ENCODE assay signal across 16 cellular contexts in the genomic region with DNA sequence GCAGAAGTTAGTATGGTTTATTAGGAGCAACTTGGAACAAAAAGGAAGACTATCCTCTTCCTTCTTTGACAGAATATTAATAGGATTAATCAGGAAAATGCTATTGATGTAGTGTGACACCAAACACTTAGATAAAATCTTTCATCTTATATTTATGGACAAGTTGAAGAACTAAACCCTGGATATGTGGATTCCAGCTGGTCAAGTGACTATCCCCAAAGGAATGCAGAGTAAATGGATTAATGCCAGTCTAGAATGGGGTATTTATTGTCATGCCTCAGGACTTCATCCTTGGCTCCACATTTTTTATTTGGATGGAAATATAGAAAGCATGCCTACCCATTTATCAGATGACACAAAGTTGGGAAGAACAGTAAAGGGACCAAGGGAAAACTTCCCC.
DNase-seq lines count a peak whose midpoint lies in the region; ATAC-seq and TF ChIP-seq lines count a peak whose summit lies in the region.
"Had no signal": no experiment of that assay in that cellular context is flagged by ENCODE, and none has a peak within 500 bp of the region (broad histone marks: within the 10 kb centered on the region; RNA-seq: fewer than 3 reads in every experiment).

No MANE protein-coding gene starts in this region.

- no peaks in the 10 kb centered on the region for H3K27me3 ChIP-seq in ovary
- H3K27me3 ChIP-seq: colonic mucosa had no signal

- no peak for TF ChIP-seq EP300 in ovary (IDR thresholded peaks at IDR 0.05)

- POLR2A ChIA-PET in HEK293T (lab: Yijun Ruan, JAX): no interaction called here

- H3K9me3 ChIP-seq in ovary: no peaks in the 10 kb centered on the region
- H3K9me3 ChIP-seq: colonic mucosa, lower lobe of right lung had no signal

- in situ Hi-C loops in astrocyte of the spinal cord (cut with HindIII; ENCODE audit: low sequenced_read_pairs): no loop called here

- TF ChIP-seq CTCF in astrocyte of the spinal cord (IDR thresholded peaks at IDR 0.05; ENCODE audit: low read depth, low read length) (no peak), ovary (IDR thresholded peaks at IDR 0.05) (no peak)

- no peak overlapping the region for H3K27ac ChIP-seq in ovary
- H3K27ac ChIP-seq: colonic mucosa, lower lobe of right lung had no signal

- H3K4me1 ChIP-seq in ovary (ENCODE audit: insufficient read depth): peaks cover 5% of the 10 kb centered on the region

- intact Hi-C loops in ovary (cut with DNase I): no loop called here

- no peak overlapping the region for H3K4me3 ChIP-seq in astrocyte of the spinal cord (ENCODE audit: low read depth, low read length)
- no peak overlapping the region for H3K4me3 ChIP-seq in ovary
- H3K4me3 ChIP-seq: colonic mucosa, lower lobe of right lung had no signal

- no peaks in the 10 kb centered on the region for H3K36me3 ChIP-seq in ovary
- H3K36me3 ChIP-seq: colonic mucosa had no signal

- ATAC-seq in HG03045 (IDR thresholded peaks at IDR 0.05; ENCODE audit: unreplicated experiment) (no peak), GM18502 (IDR thresholded peaks at IDR 0.05; ENCODE audit: poor library complexity, unreplicated experiment) (no peak)
- ATAC-seq: lower lobe of right lung; naive thymus-derived CD4-positive, alpha-beta T cell had no signal

- DNase-seq in AG08396 (ENCODE audit: low spot score) (peak; percentile 49), HS-5 (ENCODE audit: low read depth) (peak; percentile 44), astrocyte of the spinal cord (ENCODE audit: low read depth, low spot score) (peak; percentile 59), hepatic stellate cell (ENCODE audit: low spot score) (peak; percentile 29), ovary (no peak), HEK293T (ENCODE audit: extremely low spot score) (no peak)
- DNase-seq: activated CD4-positive, alpha-beta T cell treated with anti-CD3 and anti-CD28 coated beads, Interleukin-2, amount 50 U/mL, for 1 hour; activated naive CD8-positive, alpha-beta T cell treated with anti-CD3 and anti-CD28 coated beads, Interleukin-2, amount 10 ng/mL, durations not matched to agents 7 days and 5 days; activated T-cell treated with anti-CD3 and anti-CD28 coated beads, Interleukin-2, amount 50 U/mL, for 24 hours; colonic mucosa; erythroblast; lower lobe of right lung; naive thymus-derived CD4-positive, alpha-beta T cell; NCI-H446 treated with DMSO at 0.1 percent for 48 hours had no signal

- TF ChIP-seq POLR2A in ovary (IDR thresholded peaks at IDR 0.05): no peak

- CTCF ChIA-PET in HEK293T (lab: Yijun Ruan, JAX): no interaction called here

TF ChIP-seq in HEK293T, 16 proteins besides CTCF, POLR2A, EP300 and RAD21:
- TF ChIP-seq NFRKB (IDR thresholded peaks at IDR 0.05) (no peak), FOXA1 (IDR thresholded peaks at IDR 0.05) (no peak), ELF4 (IDR thresholded peaks at IDR 0.05) (no peak), CTBP1 (IDR thresholded peaks at IDR 0.05; ENCODE audit: borderline replicate concordance) (no peak), SUZ12 (IDR thresholded peaks at IDR 0.05) (no peak), L3MBTL2 (conservative IDR thresholded peaks at IDR 0.05) (no peak), ARNT (IDR thresholded peaks at IDR 0.05) (no peak), FOXM1 (IDR thresholded peaks at IDR 0.05; ENCODE audit: borderline replicate concordance) (no peak), HDGF (IDR thresholded peaks at IDR 0.05; ENCODE audit: borderline replicate concordance) (no peak), BHLHE40 (IDR thresholded peaks at IDR 0.05; ENCODE audit: borderline replicate concordance) (no peak), SP1 (IDR thresholded peaks at IDR 0.05) (no peak), FOXK2 (IDR thresholded peaks at IDR 0.05) (no peak), LEF1 (IDR thresholded peaks at IDR 0.05; ENCODE audit: borderline replicate concordance) (no peak), TARDBP (IDR thresholded peaks at IDR 0.05) (no peak), ZNF384 (IDR thresholded peaks at IDR 0.05) (no peak)
- TF ChIP-seq, protein P1, sequence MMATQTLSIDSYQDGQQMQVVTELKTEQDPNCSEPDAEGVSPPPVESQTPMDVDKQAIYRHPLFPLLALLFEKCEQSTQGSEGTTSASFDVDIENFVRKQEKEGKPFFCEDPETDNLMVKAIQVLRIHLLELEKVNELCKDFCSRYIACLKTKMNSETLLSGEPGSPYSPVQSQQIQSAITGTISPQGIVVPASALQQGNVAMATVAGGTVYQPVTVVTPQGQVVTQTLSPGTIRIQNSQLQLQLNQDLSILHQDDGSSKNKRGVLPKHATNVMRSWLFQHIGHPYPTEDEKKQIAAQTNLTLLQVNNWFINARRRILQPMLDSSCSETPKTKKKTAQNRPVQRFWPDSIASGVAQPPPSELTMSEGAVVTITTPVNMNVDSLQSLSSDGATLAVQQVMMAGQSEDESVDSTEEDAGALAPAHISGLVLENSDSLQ (IDR thresholded peaks at IDR 0.05): no peak

Comparison
In these comparisons a context has a peak if more than half of its experiments do, and no peak if none do; other contexts are left out.
1. DNase-seq: peak in AG08396 (single experiment), HS-5 (single experiment), astrocyte of the spinal cord (single experiment) and hepatic stellate cell (single experiment); none in ovary (0 of 5) and HEK293T (single experiment).